9 cellular contexts compared by ENCODE assay signal in genomic region chr2:119826370-119826961, GRCh38.
A peak's percentile ranks its signal among the peaks of the same experiment; 100 is the strongest.
DNase-seq lines count a peak whose midpoint lies in the region; ATAC-seq, FAIRE-seq and TF ChIP-seq lines count a peak whose summit lies in the region.
"Had no signal": no experiment of that assay in that cellular context is flagged by ENCODE, and none has a peak within 500 bp of the region (broad histone marks: within the 10 kb centered on the region; RNA-seq: fewer than 3 reads in every experiment).

No MANE protein-coding gene starts in this region.

- H3K14ac ChIP-seq in neuronal stem cell (ENCODE audit: low read length): no peak overlapping the region

- no peak overlapping the region for H4K91ac ChIP-seq in neuronal stem cell (ENCODE audit: low read depth, low read length, poor library complexity)

- no peak for TF ChIP-seq EP300 in esophagus muscularis mucosa (IDR thresholded peaks at IDR 0.05)

- H3K18ac ChIP-seq in neuronal stem cell (ENCODE audit: low read length): no peak overlapping the region

- H2AK5ac ChIP-seq in neuronal stem cell (ENCODE audit: low read depth, low read length): no peak overlapping the region

- no peak overlapping the region for H3K23ac ChIP-seq in neuronal stem cell (ENCODE audit: low read depth, low read length, poor library complexity)

- no peaks in the 10 kb centered on the region for H3K9me3 ChIP-seq in BE2C
- peaks cover 0 to 3% (median 0%) of the 10 kb centered on the region in 4 donors for H3K9me3 ChIP-seq in esophagus muscularis mucosa
- H3K9me3 ChIP-seq in neuronal stem cell (replicated peaks in 1 of 2; ENCODE audit: control insufficient read depth in 2 of 2, insufficient read depth in 1 of 2, low read depth in 1 of 2, low read length in 2 of 2): peaks cover 0 to 8% of the 10 kb centered on the region in 2 donors
- H3K9me3 ChIP-seq: neutrophil had no signal

- H4K8ac ChIP-seq in neuronal stem cell (ENCODE audit: low read depth, low read length): no peak overlapping the region

- H3K4me1 ChIP-seq in BE2C (no peaks in the 10 kb centered on the region), esophagus muscularis mucosa (peaks cover 0 to 7% (median 2%) of the 10 kb centered on the region in 4 donors), neuronal stem cell (ENCODE audit: control insufficient read depth in 2 of 2, insufficient read depth in 1 of 2, low read depth in 1 of 2, low read length in 2 of 2) (no peaks in the 10 kb centered on the region)

- TF ChIP-seq POLR2A in esophagus muscularis mucosa (IDR thresholded peaks at IDR 0.05; ENCODE audit: low read depth): no peak

- H3K4me3 ChIP-seq in BE2C (ENCODE audit: low read depth, low read length) (no peak overlapping the region), GM12865 (ENCODE audit: low read depth, low read length) (no peak overlapping the region), esophagus muscularis mucosa (no peak overlapping the region), neuronal stem cell (ENCODE audit: low read length in 2 of 2) (no peak overlapping the region)

- peaks cover 2% of the 10 kb centered on the region for H3K79me1 ChIP-seq in neuronal stem cell (ENCODE audit: low read depth, low read length)

- no peak overlapping the region for H2BK5ac ChIP-seq in neuronal stem cell (ENCODE audit: low read length)

- peak; percentile 64 for FAIRE-seq in TTC549 (lab: Jason Lieb, UNC)

- ATAC-seq in HG03565 (IDR thresholded peaks at IDR 0.05; ENCODE audit: unreplicated experiment) (peak; percentile 47), HG03159 (IDR thresholded peaks at IDR 0.05; ENCODE audit: unreplicated experiment) (no peak)

- H3K36me3 ChIP-seq in BE2C: no peaks in the 10 kb centered on the region
- no peaks in the 10 kb centered on the region for H3K36me3 ChIP-seq in esophagus muscularis mucosa
- peaks cover 0 to 2% of the 10 kb centered on the region in 2 donors for H3K36me3 ChIP-seq in neuronal stem cell (replicated peaks in 1 of 2; ENCODE audit: control insufficient read depth in 2 of 2, insufficient read depth in 2 of 2, low read length in 2 of 2)
- H3K36me3 ChIP-seq: neutrophil had no signal

- no peak overlapping the region for H3K9ac ChIP-seq in neuronal stem cell (ENCODE audit: low read depth, low read length, poor library complexity)

- 75% methylated on average over 5 of the region's 5 CpGs for WGBS in esophagus muscularis mucosa
- WGBS in neuronal stem cell (ENCODE audit: extremely low coverage in 2 of 2, insufficient read length in 2 of 2, insufficient replicate concordance in 1 of 2), 2 donors: no CpG with 5 or more reads among the region's 5 CpGs

- peak; percentile 75 for TF ChIP-seq CTCF in BE2C (IDR thresholded peaks at IDR 0.05; ENCODE audit: low read depth, low read length)
- TF ChIP-seq CTCF in GM12865 (IDR thresholded peaks at IDR 0.05; ENCODE audit: insufficient read depth, low read depth, low read length, missing control alignments): peak; percentile 73
- peak; percentile 27 to 36 (median 30) for TF ChIP-seq CTCF in esophagus muscularis mucosa (IDR thresholded peaks at IDR 0.05)

- no peak overlapping the region for H2BK12ac ChIP-seq in neuronal stem cell (ENCODE audit: low read length)

- DNase-seq in BE2C (peak; percentile 21), GM12865 (ENCODE audit: low read depth) (peak; percentile 55), esophagus muscularis mucosa (ENCODE audit: extremely low spot score) (no peak), neuronal stem cell (ENCODE audit: low spot score) (peak; percentile 2), mesenteric fat pad (ENCODE audit: low spot score) (no peak)

- no peak overlapping the region for H3K27ac ChIP-seq in esophagus muscularis mucosa (replicated peaks in 1 of 4)
- H3K27ac ChIP-seq in neuronal stem cell (replicated peaks; ENCODE audit: low read length): no peak overlapping the region
- H3K27ac ChIP-seq: neutrophil had no signal

- H2AFZ ChIP-seq in neuronal stem cell (ENCODE audit: low read length): no peak overlapping the region

- no peak overlapping the region for H2BK120ac ChIP-seq in neuronal stem cell (ENCODE audit: low read depth, low read length)

- intact Hi-C loops in esophagus muscularis mucosa (cut with DNase I): loop anchor here (2.0 kb wide), 1 partner anchor 124 kb away; no protein-coding TSS in a partner anchor

- H3K4ac ChIP-seq in neuronal stem cell (ENCODE audit: low read length): no peak overlapping the region

- H3K27me3 ChIP-seq in BE2C (no peaks in the 10 kb centered on the region), esophagus muscularis mucosa (no peaks in the 10 kb centered on the region), neuronal stem cell (ENCODE audit: control insufficient read depth in 3 of 3, insufficient read depth in 3 of 3, low read depth in 1 of 3, low read length in 3 of 3) (no peaks in the 10 kb centered on the region)
- H3K27me3 ChIP-seq: neutrophil had no signal

- H2BK15ac ChIP-seq in neuronal stem cell (ENCODE audit: low read length): no peak overlapping the region

- no peak overlapping the region for H3K4me2 ChIP-seq in neuronal stem cell (ENCODE audit: insufficient read depth, low read length, poor library complexity, severe bottlenecking)

Comparison
In these comparisons a context has a peak if more than half of its experiments do, and no peak if none do; other contexts are left out.
1. DNase-seq: peak in BE2C (single experiment), GM12865 (single experiment) and neuronal stem cell (single experiment); none in esophagus muscularis mucosa (single experiment) and mesenteric fat pad (single experiment).
2. Peak in every context shown above with its lines, with median percentiles within 50 percentile points of each other: CTCF ChIP-seq.